Comparison of ENCODE assay signal across 8 cellular contexts in genomic region chr9:22244141-22245011, GRCh38.
DNase-seq lines count a peak whose midpoint lies in the region; ATAC-seq and TF ChIP-seq lines count a peak whose summit lies in the region.

No MANE protein-coding gene starts in this region.

- TF ChIP-seq POLR2A in stomach (IDR thresholded peaks at IDR 0.05), result no peak

- H3K27ac ChIP-seq in stomach, result no peak overlapping the region

- no peak overlapping the region for H3K4me3 ChIP-seq in stomach

- no peaks in the 10 kb centered on the region for H3K9me3 ChIP-seq in stomach

- DNase-seq in activated naive CD8-positive, alpha-beta T cell treated with anti-CD3 and anti-CD28 coated beads, Interleukin-2, amount 10 ng/mL, durations not matched to agents 7 days and 5 days, result peak; percentile 43
- no peak for DNase-seq in activated naive CD8-positive, alpha-beta T cell treated with anti-CD3 and anti-CD28 coated beads for 36 hours
- DNase-seq in NCI-H226, result peak; percentile 26
- peak; percentile 24 for DNase-seq in activated naive CD8-positive, alpha-beta T cell treated with anti-CD3 and anti-CD28 coated beads, Interleukin-2, amount 50 U/mL, for 24 hours
- DNase-seq in inferior parietal cortex (ENCODE audit: extremely low spot score), result peak; percentile 32
- DNase-seq in stomach, result peak; percentile 40
- no peak for DNase-seq in NCI-H128 (lab: John Stamatoyannopoulos, UW; ENCODE audit: unreplicated experiment)

- intact Hi-C loops in stomach (cut with DNase I; ENCODE audit: low total_unique reads), result no loop called here

- no peaks in the 10 kb centered on the region for H3K36me3 Mint-ChIP-seq in activated naive CD8-positive, alpha-beta T cell treated with anti-CD3 and anti-CD28 coated beads, Interleukin-2, amount 10 ng/mL, durations not matched to agents 7 days and 5 days
- H3K36me3 Mint-ChIP-seq in activated naive CD8-positive, alpha-beta T cell treated with anti-CD3 and anti-CD28 coated beads for 36 hours, result no peaks in the 10 kb centered on the region
- H3K36me3 Mint-ChIP-seq in activated naive CD8-positive, alpha-beta T cell treated with anti-CD3 and anti-CD28 coated beads, Interleukin-2, amount 50 U/mL, for 24 hours (ENCODE audit: low read depth), result no peaks in the 10 kb centered on the region

- no peaks in the 10 kb centered on the region for H3K9me3 Mint-ChIP-seq in activated naive CD8-positive, alpha-beta T cell treated with anti-CD3 and anti-CD28 coated beads, Interleukin-2, amount 10 ng/mL, durations not matched to agents 7 days and 5 days
- H3K9me3 Mint-ChIP-seq in activated naive CD8-positive, alpha-beta T cell treated with anti-CD3 and anti-CD28 coated beads for 36 hours, result peaks cover 4% of the 10 kb centered on the region
- H3K9me3 Mint-ChIP-seq in activated naive CD8-positive, alpha-beta T cell treated with anti-CD3 and anti-CD28 coated beads, Interleukin-2, amount 50 U/mL, for 24 hours, result no peaks in the 10 kb centered on the region

- H3K36me3 ChIP-seq in stomach, result no peaks in the 10 kb centered on the region

- ATAC-seq in activated naive CD8-positive, alpha-beta T cell treated with anti-CD3 and anti-CD28 coated beads, Interleukin-2, amount 10 ng/mL, durations not matched to agents 7 days and 5 days (ENCODE audit: low read depth), result peak; percentile 34
- peak; percentile 47 for ATAC-seq in HG02610 (IDR thresholded peaks at IDR 0.05; ENCODE audit: unreplicated experiment)
- ATAC-seq in activated naive CD8-positive, alpha-beta T cell treated with anti-CD3 and anti-CD28 coated beads, Interleukin-2, amount 50 U/mL, for 24 hours, result no peak

- peaks cover 43% of the 10 kb centered on the region for H3K27me3 Mint-ChIP-seq in activated naive CD8-positive, alpha-beta T cell treated with anti-CD3 and anti-CD28 coated beads, Interleukin-2, amount 10 ng/mL, durations not matched to agents 7 days and 5 days
- H3K27me3 Mint-ChIP-seq in activated naive CD8-positive, alpha-beta T cell treated with anti-CD3 and anti-CD28 coated beads for 36 hours, result peaks cover 13% of the 10 kb centered on the region
- H3K27me3 Mint-ChIP-seq in activated naive CD8-positive, alpha-beta T cell treated with anti-CD3 and anti-CD28 coated beads, Interleukin-2, amount 50 U/mL, for 24 hours, result peaks cover 3% of the 10 kb centered on the region

- no peak overlapping the region for H3K4me3 Mint-ChIP-seq in activated naive CD8-positive, alpha-beta T cell treated with anti-CD3 and anti-CD28 coated beads, Interleukin-2, amount 10 ng/mL, durations not matched to agents 7 days and 5 days
- no peak overlapping the region for H3K4me3 Mint-ChIP-seq in activated naive CD8-positive, alpha-beta T cell treated with anti-CD3 and anti-CD28 coated beads for 36 hours
- H3K4me3 Mint-ChIP-seq in activated naive CD8-positive, alpha-beta T cell treated with anti-CD3 and anti-CD28 coated beads, Interleukin-2, amount 50 U/mL, for 24 hours, result no peak overlapping the region

- H3K27me3 ChIP-seq in stomach, result no peaks in the 10 kb centered on the region

- no peaks in the 10 kb centered on the region for H3K4me1 ChIP-seq in stomach

- no peak overlapping the region for H3K27ac Mint-ChIP-seq in activated naive CD8-positive, alpha-beta T cell treated with anti-CD3 and anti-CD28 coated beads, Interleukin-2, amount 10 ng/mL, durations not matched to agents 7 days and 5 days
- no peak overlapping the region for H3K27ac Mint-ChIP-seq in activated naive CD8-positive, alpha-beta T cell treated with anti-CD3 and anti-CD28 coated beads for 36 hours
- H3K27ac Mint-ChIP-seq in activated naive CD8-positive, alpha-beta T cell treated with anti-CD3 and anti-CD28 coated beads, Interleukin-2, amount 50 U/mL, for 24 hours, result no peak overlapping the region

- 32 to 41% (median 38%) methylated on average over 9 of the region's 9 CpGs for WGBS in stomach, 5 donors

- no peak for TF ChIP-seq EP300 in stomach (IDR thresholded peaks at IDR 0.05)

- peaks cover 18% of the 10 kb centered on the region for H3K4me1 Mint-ChIP-seq in activated naive CD8-positive, alpha-beta T cell treated with anti-CD3 and anti-CD28 coated beads, Interleukin-2, amount 10 ng/mL, durations not matched to agents 7 days and 5 days
- H3K4me1 Mint-ChIP-seq in activated naive CD8-positive, alpha-beta T cell treated with anti-CD3 and anti-CD28 coated beads for 36 hours, result peaks cover 36% of the 10 kb centered on the region
- H3K4me1 Mint-ChIP-seq in activated naive CD8-positive, alpha-beta T cell treated with anti-CD3 and anti-CD28 coated beads, Interleukin-2, amount 50 U/mL, for 24 hours, result peaks cover 33% of the 10 kb centered on the region

- POLR2A ChIA-PET in activated naive CD8-positive, alpha-beta T cell treated with anti-CD3 and anti-CD28 coated beads, Interleukin-2, amount 10 ng/mL, durations not matched to agents 7 days and 5 days (lab: Charles Lee), result interaction anchor here (0.6 kb wide), 1 partner anchor 431 kb away, joined by 4 read pairs; no protein-coding TSS in a partner anchor

- TF ChIP-seq CTCF in stomach (IDR thresholded peaks at IDR 0.05), result peak in 3 of 7 experiments; percentile 16 to 33 (median 27)

Comparison
In these comparisons a context has a peak if more than half of its experiments do, and no peak if none do; other contexts are left out.
1. DNase-seq: peak in activated naive CD8-positive, alpha-beta T cell treated with anti-CD3 and anti-CD28 coated beads, Interleukin-2, amount 10 ng/mL, durations not matched to agents 7 days and 5 days (single experiment), NCI-H226 (single experiment), activated naive CD8-positive, alpha-beta T cell treated with anti-CD3 and anti-CD28 coated beads, Interleukin-2, amount 50 U/mL, for 24 hours (single experiment), inferior parietal cortex (single experiment) and stomach (single experiment); none in activated naive CD8-positive, alpha-beta T cell treated with anti-CD3 and anti-CD28 coated beads for 36 hours (single experiment) and NCI-H128 (single experiment).